ENCODE assay signal across 1 cellular context in genomic region chr3:102885289-102885688, GRCh38.
TF ChIP-seq lines count a peak whose summit lies in the region.

No MANE protein-coding gene starts in this region.

TF ChIP-seq in HepG2, 621 proteins besides CTCF, POLR2A, EP300 and RAD21 (continued from another document):
- TF ChIP-seq FOXC1 (CRISPR knock-in tag; IDR thresholded peaks at IDR 0.05; ENCODE audit: borderline replicate concordance) (no peak), MTF1 (CRISPR knock-in tag; IDR thresholded peaks at IDR 0.05) (no peak), ZNF737 (CRISPR knock-in tag; IDR thresholded peaks at IDR 0.05; ENCODE audit: borderline replicate concordance) (no peak), SOX6 (IDR thresholded peaks at IDR 0.05) (no peak), SOX6 (CRISPR knock-in tag; IDR thresholded peaks at IDR 0.05) (peak; percentile 77)
TF ChIP-seq in HepG2: peak in this region for 31.
